Comparison of ENCODE assay signal across 9 cellular contexts in the genomic region with DNA sequence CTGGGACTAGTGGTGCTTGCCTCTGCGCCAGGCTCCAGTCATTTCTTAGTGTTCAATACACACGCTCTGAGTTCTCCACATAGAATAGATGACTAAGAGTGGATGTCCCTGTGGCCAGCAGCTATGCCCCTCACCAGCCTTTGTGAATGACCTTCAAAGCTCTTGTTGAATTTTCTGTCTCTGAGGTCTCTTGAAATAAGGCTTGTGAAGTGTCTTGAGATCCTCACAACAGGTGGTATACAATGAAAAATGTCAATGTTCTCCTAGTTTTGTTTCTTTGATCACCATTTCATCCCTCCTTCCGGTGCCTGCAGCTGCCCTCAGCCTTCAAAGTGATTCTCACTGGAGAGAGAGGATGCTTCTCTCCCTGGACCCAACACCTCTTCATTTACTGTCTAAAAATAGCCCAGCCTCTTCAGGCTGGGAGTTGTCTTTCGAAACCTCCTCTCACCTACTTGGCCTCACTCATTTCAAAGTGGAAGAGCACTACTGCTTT. TPM values are rescaled to one million over a fixed set of nuclear protein-coding genes. Genes with fewer than 3 reads are reported as not detected.
DNase-seq lines count a peak whose midpoint lies in the region; ATAC-seq and TF ChIP-seq lines count a peak whose summit lies in the region.
"Had no signal": no experiment of that assay in that cellular context is flagged by ENCODE, and none has a peak within 500 bp of the region (broad histone marks: within the 10 kb centered on the region; RNA-seq: fewer than 3 reads in every experiment).

No MANE protein-coding gene starts in this region.

- no peaks in the 10 kb centered on the region for H3K36me3 ChIP-seq in colonic mucosa

- DNase-seq in Right ventricle myocardium inferior (ENCODE audit: missing footprints) (no peak), cardiac septum (ENCODE audit: low spot score) (no peak), iris pigment epithelial cell (ENCODE audit: low read depth) (peak; percentile 18), type B pancreatic cell (ENCODE audit: extremely low spot score, unreplicated experiment) (no peak), NCI-H146 treated with DMSO at 0.1 percent for 48 hours (lab: John Stamatoyannopoulos, UW; ENCODE audit: unreplicated experiment) (no peak), COLO668 (lab: John Stamatoyannopoulos, UW; ENCODE audit: unreplicated experiment) (no peak), colonic mucosa (no peak)
- no peak for DNase-seq in activated naive CD8-positive, alpha-beta T cell treated with anti-CD3 and anti-CD28 coated beads, Interleukin-2, amount 10 ng/mL, durations not matched to agents 7 days and 5 days
- DNase-seq: activated CD8-positive, alpha-beta memory T cell treated with anti-CD3 and anti-CD28 coated beads for 24 hours had no signal

- peak overlapping the region; percentile 3 for H3K4me3 Mint-ChIP-seq in activated naive CD8-positive, alpha-beta T cell treated with anti-CD3 and anti-CD28 coated beads, Interleukin-2, amount 10 ng/mL, durations not matched to agents 7 days and 5 days
- H3K4me3 Mint-ChIP-seq in type B pancreatic cell = peak overlapping the region; percentile 15

- POLR2A ChIA-PET in activated naive CD8-positive, alpha-beta T cell treated with anti-CD3 and anti-CD28 coated beads, Interleukin-2, amount 10 ng/mL, durations not matched to agents 7 days and 5 days (lab: Charles Lee) = interaction anchor here (0.8 to 1.4 kb wide), 2 partner anchors 12 to 32 kb away, joined by 3 read pairs; no protein-coding TSS in a partner anchor

- peaks cover 4% of the 10 kb centered on the region for H3K4me1 ChIP-seq in colonic mucosa

- H3K36me3 Mint-ChIP-seq in activated naive CD8-positive, alpha-beta T cell treated with anti-CD3 and anti-CD28 coated beads, Interleukin-2, amount 10 ng/mL, durations not matched to agents 7 days and 5 days = peaks cover 9% of the 10 kb centered on the region
- peaks cover 7% of the 10 kb centered on the region for H3K36me3 Mint-ChIP-seq in type B pancreatic cell

- H3K27ac Mint-ChIP-seq in activated naive CD8-positive, alpha-beta T cell treated with anti-CD3 and anti-CD28 coated beads, Interleukin-2, amount 10 ng/mL, durations not matched to agents 7 days and 5 days = peak overlapping the region; percentile 74
- H3K27ac Mint-ChIP-seq in type B pancreatic cell = peak overlapping the region; percentile 23

- no peaks in the 10 kb centered on the region for H3K27me3 ChIP-seq in colonic mucosa

- H3K4me3 ChIP-seq in colonic mucosa = no peak overlapping the region

- no peaks in the 10 kb centered on the region for H3K9me3 ChIP-seq in colonic mucosa

- no peak overlapping the region for H3K9ac ChIP-seq in colonic mucosa (ENCODE audit: low read depth in 2 of 2, low read length in 2 of 2)

- peaks cover 53% of the 10 kb centered on the region for H3K4me1 Mint-ChIP-seq in activated naive CD8-positive, alpha-beta T cell treated with anti-CD3 and anti-CD28 coated beads, Interleukin-2, amount 10 ng/mL, durations not matched to agents 7 days and 5 days
- H3K4me1 Mint-ChIP-seq in type B pancreatic cell (ENCODE audit: unreplicated experiment) = peaks cover 52% of the 10 kb centered on the region

- intact Hi-C loops in Right ventricle myocardium inferior (cut with DNase I) (no loop called here), cardiac septum (cut with DNase I) (loop anchor here (10.0 kb wide), 1 partner anchor 175 kb away; no protein-coding TSS in a partner anchor), colonic mucosa (cut with DNase I) (no loop called here)

- ATAC-seq in Right ventricle myocardium inferior = peak; percentile 74
- ATAC-seq in activated naive CD8-positive, alpha-beta T cell treated with anti-CD3 and anti-CD28 coated beads, Interleukin-2, amount 10 ng/mL, durations not matched to agents 7 days and 5 days (ENCODE audit: low read depth) = no peak

- TF ChIP-seq CTCF in type B pancreatic cell (conservative IDR thresholded peaks at IDR 0.05) (no peak), colonic mucosa (IDR thresholded peaks at IDR 0.05) (no peak)

- no peaks in the 10 kb centered on the region for H3K27me3 Mint-ChIP-seq in activated naive CD8-positive, alpha-beta T cell treated with anti-CD3 and anti-CD28 coated beads, Interleukin-2, amount 10 ng/mL, durations not matched to agents 7 days and 5 days
- no peaks in the 10 kb centered on the region for H3K27me3 Mint-ChIP-seq in type B pancreatic cell

- no peak overlapping the region for H3K27ac ChIP-seq in colonic mucosa

- no peaks in the 10 kb centered on the region for H3K9me3 Mint-ChIP-seq in activated naive CD8-positive, alpha-beta T cell treated with anti-CD3 and anti-CD28 coated beads, Interleukin-2, amount 10 ng/mL, durations not matched to agents 7 days and 5 days
- no peaks in the 10 kb centered on the region for H3K9me3 Mint-ChIP-seq in type B pancreatic cell

RNA-seq across cellular contexts. Expression of gene MAPKBP1, which starts 5.4 kb away (rescaled TPM):
- total RNA-seq in Right ventricle myocardium inferior (14.4 TPM), cardiac septum (15.6 TPM), type B pancreatic cell (ENCODE audit: low replicate concordance) (21.1 and 34.8 TPM in 2 replicates), colonic mucosa (10 to 100 TPM in 1 of 2 donors, 1 to 10 TPM in 1; 9.0 to 14.6 TPM)
- total RNA-seq in activated naive CD8-positive, alpha-beta T cell treated with anti-CD3 and anti-CD28 coated beads, Interleukin-2, amount 10 ng/mL, durations not matched to agents 7 days and 5 days = 10 to 100 TPM; 32.0 to 36.6 TPM

RNA-seq across cellular contexts. Expression of gene JMJD7, which starts 48.2 kb away (rescaled TPM):
- total RNA-seq in Right ventricle myocardium inferior (12.6 TPM), cardiac septum (16.3 TPM), type B pancreatic cell (ENCODE audit: low replicate concordance) (29.0 and 51.7 TPM in 2 replicates), colonic mucosa (10 to 100 TPM in 1 of 2 donors, 1 to 10 TPM in 1; 7.8 to 11.8 TPM)
- 10 to 100 TPM; 33.8 to 54.3 TPM for total RNA-seq in activated naive CD8-positive, alpha-beta T cell treated with anti-CD3 and anti-CD28 coated beads, Interleukin-2, amount 10 ng/mL, durations not matched to agents 7 days and 5 days

RNA-seq across cellular contexts. Expression of gene PLA2G4B, which starts 58.9 kb away (rescaled TPM):
- 5.8 TPM for total RNA-seq in Right ventricle myocardium inferior
- total RNA-seq in cardiac septum = 3.4 TPM
- total RNA-seq in activated naive CD8-positive, alpha-beta T cell treated with anti-CD3 and anti-CD28 coated beads, Interleukin-2, amount 10 ng/mL, durations not matched to agents 7 days and 5 days = 10 to 100 TPM; 21.5 to 26.0 TPM
- 17.7 and 19.9 TPM in 2 replicates for total RNA-seq in type B pancreatic cell (ENCODE audit: low replicate concordance)
- 1 to 10 TPM; 2.2 to 6.2 TPM for total RNA-seq in colonic mucosa
